ENCODE assay signal across 1 cellular context in the genomic region with DNA sequence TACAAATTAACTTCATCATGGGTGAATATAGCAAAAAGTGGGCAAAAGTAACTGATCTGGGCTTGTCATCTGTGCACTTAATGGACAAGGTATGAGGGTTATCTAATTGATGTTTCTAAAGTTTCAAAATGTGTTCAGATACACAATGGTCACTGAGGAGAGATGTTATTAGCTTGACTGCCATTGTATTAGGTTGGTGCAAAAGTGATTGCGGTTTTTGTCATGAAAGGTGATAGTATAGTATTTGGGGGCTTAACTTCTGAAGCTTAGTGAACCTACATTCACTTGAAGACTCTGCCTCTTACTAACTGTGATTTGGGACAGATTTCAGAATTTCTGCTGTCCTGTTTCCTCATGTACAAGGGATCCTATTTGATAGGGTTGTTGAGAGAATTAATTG.
TF ChIP-seq lines count a peak whose summit lies in the region.

No MANE protein-coding gene starts in this region.

TF ChIP-seq in HepG2, 621 proteins besides CTCF, POLR2A, EP300 and RAD21:
- TF ChIP-seq, protein P1, sequence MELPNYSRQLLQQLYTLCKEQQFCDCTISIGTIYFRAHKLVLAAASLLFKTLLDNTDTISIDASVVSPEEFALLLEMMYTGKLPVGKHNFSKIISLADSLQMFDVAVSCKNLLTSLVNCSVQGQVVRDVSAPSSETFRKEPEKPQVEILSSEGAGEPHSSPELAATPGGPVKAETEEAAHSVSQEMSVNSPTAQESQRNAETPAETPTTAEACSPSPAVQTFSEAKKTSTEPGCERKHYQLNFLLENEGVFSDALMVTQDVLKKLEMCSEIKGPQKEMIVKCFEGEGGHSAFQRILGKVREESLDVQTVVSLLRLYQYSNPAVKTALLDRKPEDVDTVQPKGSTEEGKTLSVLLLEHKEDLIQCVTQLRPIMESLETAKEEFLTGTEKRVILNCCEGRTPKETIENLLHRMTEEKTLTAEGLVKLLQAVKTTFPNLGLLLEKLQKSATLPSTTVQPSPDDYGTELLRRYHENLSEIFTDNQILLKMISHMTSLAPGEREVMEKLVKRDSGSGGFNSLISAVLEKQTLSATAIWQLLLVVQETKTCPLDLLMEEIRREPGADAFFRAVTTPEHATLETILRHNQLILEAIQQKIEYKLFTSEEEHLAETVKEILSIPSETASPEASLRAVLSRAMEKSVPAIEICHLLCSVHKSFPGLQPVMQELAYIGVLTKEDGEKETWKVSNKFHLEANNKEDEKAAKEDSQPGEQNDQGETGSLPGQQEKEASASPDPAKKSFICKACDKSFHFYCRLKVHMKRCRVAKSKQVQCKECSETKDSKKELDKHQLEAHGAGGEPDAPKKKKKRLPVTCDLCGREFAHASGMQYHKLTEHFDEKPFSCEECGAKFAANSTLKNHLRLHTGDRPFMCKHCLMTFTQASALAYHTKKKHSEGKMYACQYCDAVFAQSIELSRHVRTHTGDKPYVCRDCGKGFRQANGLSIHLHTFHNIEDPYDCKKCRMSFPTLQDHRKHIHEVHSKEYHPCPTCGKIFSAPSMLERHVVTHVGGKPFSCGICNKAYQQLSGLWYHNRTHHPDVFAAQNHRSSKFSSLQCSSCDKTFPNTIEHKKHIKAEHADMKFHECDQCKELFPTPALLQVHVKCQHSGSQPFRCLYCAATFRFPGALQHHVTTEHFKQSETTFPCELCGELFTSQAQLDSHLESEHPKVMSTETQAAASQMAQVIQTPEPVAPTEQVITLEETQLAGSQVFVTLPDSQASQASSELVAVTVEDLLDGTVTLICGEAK (IDR thresholded peaks at IDR 0.05): peak; percentile 89
- TF ChIP-seq, protein P1 (CRISPR knock-in tag; IDR thresholded peaks at IDR 0.05): no peak
- no peak for TF ChIP-seq TCF7 (IDR thresholded peaks at IDR 0.05; ENCODE audit: low read depth)
